In the genomic region with DNA sequence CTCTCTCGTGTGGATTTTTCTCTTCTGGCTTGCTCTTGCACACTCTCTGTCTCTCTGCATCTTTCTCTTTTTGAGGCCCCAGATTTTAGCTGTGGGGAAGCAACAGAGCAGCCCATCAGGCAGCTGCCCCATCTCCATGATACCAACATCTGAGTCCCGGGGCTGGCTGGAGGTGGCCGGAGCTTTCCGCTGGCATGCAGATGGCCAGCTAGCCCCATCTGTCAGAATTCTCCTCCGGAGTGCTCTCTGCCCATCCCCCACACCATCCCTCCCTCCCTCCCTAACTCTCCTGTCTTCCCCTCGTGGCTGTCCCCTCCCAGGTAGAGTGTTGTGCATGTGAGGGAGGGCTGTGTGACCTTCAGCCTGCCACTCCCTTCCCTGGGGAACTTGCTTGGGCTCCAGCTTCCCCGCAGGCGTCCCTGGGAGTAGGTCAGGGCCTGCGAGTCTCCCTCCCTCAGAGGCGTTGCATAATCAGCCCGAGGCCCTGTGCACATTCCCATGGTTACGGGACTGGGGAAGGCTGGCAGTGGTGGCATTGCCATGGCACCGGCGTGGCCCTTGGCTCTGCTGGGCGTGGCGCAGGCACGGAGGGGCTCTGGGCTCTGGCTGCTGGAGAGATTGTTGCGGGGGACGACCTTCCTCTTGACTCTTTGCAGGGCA, we compare ENCODE assay signal across 12 cellular contexts. TPM values are rescaled to one million over a fixed set of nuclear protein-coding genes. Genes with fewer than 3 reads are reported as not detected.
DNase-seq lines count a peak whose midpoint lies in the region; ATAC-seq, FAIRE-seq and TF ChIP-seq lines count a peak whose summit lies in the region.
"Had no signal": no experiment of that assay in that cellular context is flagged by ENCODE, and none has a peak within 500 bp of the region (broad histone marks: within the 10 kb centered on the region; RNA-seq: fewer than 3 reads in every experiment).

No MANE protein-coding gene starts in this region.

- no peak overlapping the region for H3K9ac ChIP-seq in kidney (ENCODE audit: low read length in 2 of 2)

- no peak overlapping the region for H3K4me3 Mint-ChIP-seq in T-helper 1 cell treated with Interleukin-12 subunit alpha and Interleukin-12 subunit beta and Interleukin-4 antibody, amounts not matched to agents 30 μg/mL and 1 μg/mL, for 36 hours
- H3K4me3 Mint-ChIP-seq: CD14-positive monocyte had no signal

- peaks cover 3% of the 10 kb centered on the region for H3K4me1 Mint-ChIP-seq in T-helper 1 cell treated with Interleukin-12 subunit alpha and Interleukin-12 subunit beta and Interleukin-4 antibody, amounts not matched to agents 30 μg/mL and 1 μg/mL, for 36 hours (ENCODE audit: low read depth)

- H3K27me3 ChIP-seq in upper lobe of left lung (no peaks in the 10 kb centered on the region), suprapubic skin (peaks cover 3% of the 10 kb centered on the region)

- no peaks in the 10 kb centered on the region for H3K9me3 Mint-ChIP-seq in T-helper 1 cell treated with Interleukin-12 subunit alpha and Interleukin-12 subunit beta and Interleukin-4 antibody, amounts not matched to agents 30 μg/mL and 1 μg/mL, for 36 hours
- H3K9me3 Mint-ChIP-seq: activated naive CD4-positive, alpha-beta T cell treated with anti-CD3 and anti-CD28 coated beads, Interleukin-2, amount 50 U/mL, for 72 hours had no signal

- peak; percentile 51 to 72 for ATAC-seq in upper lobe of left lung (ENCODE audit: low FRiP score in 2 of 2)
- no peak for ATAC-seq in HG03565 (IDR thresholded peaks at IDR 0.05; ENCODE audit: unreplicated experiment)
- ATAC-seq in GM21515 (IDR thresholded peaks at IDR 0.05; ENCODE audit: unreplicated experiment) = no peak
- ATAC-seq: activated naive CD4-positive, alpha-beta T cell treated with anti-CD3 and anti-CD28 coated beads, Interleukin-2, amount 50 U/mL, for 72 hours had no signal

- H3K36me3 ChIP-seq in kidney (ENCODE audit: control insufficient read depth in 1 of 2, insufficient read depth in 2 of 2, low read length in 2 of 2) (no peaks in the 10 kb centered on the region), upper lobe of left lung (no peaks in the 10 kb centered on the region), suprapubic skin (no peaks in the 10 kb centered on the region)

- H3K4me1 ChIP-seq in kidney (ENCODE audit: control insufficient read depth in 1 of 2, insufficient read depth in 1 of 2, low read depth in 1 of 2, low read length in 2 of 2) = peaks cover 3 to 4% of the 10 kb centered on the region in 2 donors
- peaks cover 3 to 21% (median 9%) of the 10 kb centered on the region in 4 donors for H3K4me1 ChIP-seq in upper lobe of left lung
- peaks cover 45% of the 10 kb centered on the region for H3K4me1 ChIP-seq in suprapubic skin

- no peak for DNase-seq in T-helper 1 cell
- peak; percentile 24 for DNase-seq in amniotic epithelial cell (ENCODE audit: low read depth)
- DNase-seq in kidney = peak; percentile 94
- DNase-seq in upper lobe of left lung = peak; percentile 84 to 88
- DNase-seq in suprapubic skin (ENCODE audit: low spot score in 2 of 2) = no peak

- intact Hi-C loops in kidney (cut with DNase I) = no loop called here

- TF ChIP-seq EP300 in upper lobe of left lung (IDR thresholded peaks at IDR 0.05) = no peak
- TF ChIP-seq EP300 in suprapubic skin (IDR thresholded peaks at IDR 0.05) = no peak

- H3K9me3 ChIP-seq in kidney (ENCODE audit: control insufficient read depth in 1 of 2, low read length in 2 of 2) = no peaks in the 10 kb centered on the region
- no peaks in the 10 kb centered on the region for H3K9me3 ChIP-seq in upper lobe of left lung
- no peaks in the 10 kb centered on the region for H3K9me3 ChIP-seq in suprapubic skin

- peaks cover 11% of the 10 kb centered on the region for H3K27me3 Mint-ChIP-seq in T-helper 1 cell treated with Interleukin-12 subunit alpha and Interleukin-12 subunit beta and Interleukin-4 antibody, amounts not matched to agents 30 μg/mL and 1 μg/mL, for 36 hours (ENCODE audit: low read depth)

- H3K36me3 Mint-ChIP-seq in T-helper 1 cell treated with Interleukin-12 subunit alpha and Interleukin-12 subunit beta and Interleukin-4 antibody, amounts not matched to agents 30 μg/mL and 1 μg/mL, for 36 hours (ENCODE audit: low read depth) = no peaks in the 10 kb centered on the region
- H3K36me3 Mint-ChIP-seq: activated naive CD4-positive, alpha-beta T cell treated with anti-CD3 and anti-CD28 coated beads, Interleukin-2, amount 50 U/mL, for 72 hours; CD14-positive monocyte had no signal

- TF ChIP-seq POLR2A in upper lobe of left lung (IDR thresholded peaks at IDR 0.05) (no peak), suprapubic skin (IDR thresholded peaks at IDR 0.05) (no peak)

- H3K4me3 ChIP-seq in kidney (ENCODE audit: low read length in 2 of 2) (no peak overlapping the region), upper lobe of left lung (no peak overlapping the region), suprapubic skin (no peak overlapping the region)
- H3K4me3 ChIP-seq: SK-N-MC had no signal

- FAIRE-seq in kidney (lab: Jason Lieb, UNC) = no peak

- 37 to 53% methylated on average over 10 to 19 of the region's 19 CpGs for WGBS in upper lobe of left lung, 2 donors
- 26% methylated on average over 12 of the region's 19 CpGs for whole genome bisulfite sequencing in suprapubic skin

- TF ChIP-seq CTCF in kidney (IDR thresholded peaks at IDR 0.05; ENCODE audit: borderline replicate concordance, extremely low read depth, insufficient read depth) (no peak), upper lobe of left lung (IDR thresholded peaks at IDR 0.05) (no peak), suprapubic skin (IDR thresholded peaks at IDR 0.05) (no peak)

- H3K27ac ChIP-seq in kidney (ENCODE audit: low read depth in 2 of 2, low read length in 2 of 2) = no peak overlapping the region
- H3K27ac ChIP-seq in upper lobe of left lung = no peak overlapping the region
- no peak overlapping the region for H3K27ac ChIP-seq in suprapubic skin
- H3K27ac ChIP-seq: SK-N-MC had no signal

- H3K27ac Mint-ChIP-seq in T-helper 1 cell treated with Interleukin-12 subunit alpha and Interleukin-12 subunit beta and Interleukin-4 antibody, amounts not matched to agents 30 μg/mL and 1 μg/mL, for 36 hours = peak overlapping the region; percentile 42
- H3K27ac Mint-ChIP-seq: activated naive CD4-positive, alpha-beta T cell treated with anti-CD3 and anti-CD28 coated beads, Interleukin-2, amount 50 U/mL, for 72 hours had no signal

RNA-seq across cellular contexts. Expression of a gene that starts 24.7 kb away (rescaled TPM):
- total RNA-seq in kidney (not detected), upper lobe of left lung (1 to 10 TPM in 2 of 6 donors, under 1 TPM in 2, not detected in 2; 0.67 to 3.1 (median 1.1) TPM), suprapubic skin (1 to 10 TPM in 1 of 4 donors, not detected in 3; 1.5 TPM)
- 0.75 TPM for polyA plus RNA-seq in kidney (ENCODE audit: insufficient read depth, low read depth, low replicate concordance)
- total RNA-seq: activated naive CD4-positive, alpha-beta T cell treated with anti-CD3 and anti-CD28 coated beads, Interleukin-2, amount 50 U/mL, for 72 hours; pulmonary artery endothelial cell had no signal
- polyA plus RNA-seq: CD14-positive monocyte had no signal

Comparison
In these comparisons a context has a peak if more than half of its experiments do, and no peak if none do; other contexts are left out.
1. DNase-seq: peak in amniotic epithelial cell (single experiment), kidney (single experiment) and upper lobe of left lung (2 of 2); none in T-helper 1 cell (0 of 5) and suprapubic skin (0 of 2).
2. ATAC-seq: peak in upper lobe of left lung (2 of 2); none in HG03565 (single experiment) and GM21515 (single experiment).